Comparison of ENCODE assay signal across 20 cellular contexts in genomic region chr1:33120436-33121231, GRCh38. TPM values are rescaled to one million over a fixed set of nuclear protein-coding genes. Genes with fewer than 3 reads are reported as not detected.
A peak's percentile ranks its signal among the peaks of the same experiment; 100 is the strongest.
DNase-seq lines count a peak whose midpoint lies in the region; ATAC-seq, FAIRE-seq and TF ChIP-seq lines count a peak whose summit lies in the region.
"Had no signal": no experiment of that assay in that cellular context is flagged by ENCODE, and none has a peak within 500 bp of the region (broad histone marks: within the 10 kb centered on the region; RNA-seq: fewer than 3 reads in every experiment).

No MANE protein-coding gene starts in this region.

- H4K20me1 ChIP-seq in HepG2 (ENCODE audit: insufficient read depth, low read length): no peaks in the 10 kb centered on the region

- FAIRE-seq in HepG2 (lab: Jason Lieb, UNC) (no peak), urothelium cell line (lab: Jason Lieb, UNC) (peak; percentile 9)

- H3K4me3 Mint-ChIP-seq in endodermal cell: no peak overlapping the region
- H3K4me3 Mint-ChIP-seq: activated CD4-positive, alpha-beta T cell treated with anti-CD3 and anti-CD28 coated beads, Interleukin-2, amount 10 ng/mL, durations not matched to agents 24 days and 14 days; activated T-cell treated with anti-CD3 and anti-CD28 coated beads, Interleukin-2, amount 50 U/mL, for 4 hours; memory B cell; nephron progenitor cell; stimulated activated naive CD8-positive, alpha-beta T cell treated with anti-CD3 and anti-CD28 coated beads, Interleukin-15, amount 100 ng/mL, for 72 hours had no signal

- H3K4me2 ChIP-seq in HepG2 (ENCODE audit: low read depth, low read length): no peak overlapping the region

- TF ChIP-seq EP300 in HepG2 (IDR thresholded peaks at IDR 0.05; ENCODE audit: low read depth in 2 of 2, low read length in 2 of 2): no peak
- no peak for TF ChIP-seq EP300 in HepG2 (CRISPR knock-in tag; IDR thresholded peaks at IDR 0.05; ENCODE audit: borderline replicate concordance)

- TF ChIP-seq RAD21 in HepG2 (CRISPR knock-in tag; IDR thresholded peaks at IDR 0.05): no peak

- intact Hi-C loops in HepG2 (cut with micrococcal nuclease; ENCODE audit: unreplicated experiment): loop anchor here (10.0 kb wide), 1 partner anchor 134 kb away; the partner anchor contains the start of gene ZNF362
- intact Hi-C loops in right lobe of liver (cut with DNase I): no loop called here

- H3K79me2 ChIP-seq in HepG2 (ENCODE audit: insufficient read depth, low read length): no peaks in the 10 kb centered on the region

- TF ChIP-seq CTCF in HepG2 (CRISPR knock-in tag; IDR thresholded peaks at IDR 0.05): no peak
- no peak for TF ChIP-seq CTCF in right lobe of liver (IDR thresholded peaks at IDR 0.05)
- TF ChIP-seq CTCF in endodermal cell (conservative IDR thresholded peaks at IDR 0.05): no peak

- TF ChIP-seq POLR2A in HepG2 (IDR thresholded peaks at IDR 0.05; ENCODE audit: insufficient read depth in 1 of 2, low read depth in 2 of 2, low read length in 2 of 2): no peak
- TF ChIP-seq POLR2A in right lobe of liver (IDR thresholded peaks at IDR 0.05): no peak

- peaks cover 14% of the 10 kb centered on the region for H3K4me1 ChIP-seq in HepG2 (ENCODE audit: insufficient read depth, low read length)
- H3K4me1 ChIP-seq in right lobe of liver: no peaks in the 10 kb centered on the region
- no peaks in the 10 kb centered on the region for H3K4me1 ChIP-seq in endodermal cell (ENCODE audit: control insufficient read depth, insufficient read depth, low read length)
- H3K4me1 ChIP-seq: adrenal gland, vagina had no signal

- H3K9ac ChIP-seq in HepG2 (ENCODE audit: insufficient read depth, low read depth, low read length) (no peak overlapping the region), endodermal cell (ENCODE audit: extremely low read depth, low read length, poor library complexity, severe bottlenecking) (no peak overlapping the region)

- H3K36me3 ChIP-seq in HepG2 (replicated peaks in 1 of 2; ENCODE audit: control insufficient read depth in 1 of 2, insufficient read depth in 2 of 2, low read length in 2 of 2) (no peaks in the 10 kb centered on the region), right lobe of liver (no peaks in the 10 kb centered on the region), endodermal cell (ENCODE audit: control insufficient read depth, insufficient read depth, low read length) (no peaks in the 10 kb centered on the region)
- H3K36me3 ChIP-seq: adrenal gland, vagina had no signal

- CTCF ChIA-PET in HepG2 (lab: Yijun Ruan, JAX; ENCODE audit: low intra/inter-chr PET ratio, low total read pairs): no interaction called here

- no peak for DNase-seq in HepG2 (ENCODE audit: low spot score)
- DNase-seq in right lobe of liver: no peak
- DNase-seq in OCI-M1 (lab: John Stamatoyannopoulos, UW): peak; percentile 7
- peak; percentile 49 for DNase-seq in endodermal cell
- DNase-seq in urothelium cell line (ENCODE audit: low spot score): no peak
- no peak for DNase-seq in NK-92 treated with Interleukin-12 subunit alpha and Interleukin-12 subunit beta, amount 100 ng/mL, for 24 hours (lab: John Stamatoyannopoulos, UW)
- DNase-seq in SKM-1 treated with dmso at 0.1 percent for 144 hours (lab: John Stamatoyannopoulos, UW; ENCODE audit: unreplicated experiment): no peak
- DNase-seq: activated CD4-positive, alpha-beta T cell treated with anti-CD3 and anti-CD28 coated beads, Interleukin-2, amount 10 ng/mL, durations not matched to agents 24 days and 14 days; activated T-cell treated with anti-CD3 and anti-CD28 coated beads, Interleukin-2, amount 50 U/mL, for 4 hours; cerebellar nuclear complex; NCI-H2029 treated with DMSO at 0.1 percent for 48 hours; NCI-H524 treated with DMSO at 0.1 percent for 48 hours; nephron progenitor cell; SHP77; stimulated activated naive CD8-positive, alpha-beta T cell treated with anti-CD3 and anti-CD28 coated beads, Interleukin-15, amount 100 ng/mL, for 72 hours; T-helper 9 cell had no signal

- H3K4me1 Mint-ChIP-seq in endodermal cell: no peaks in the 10 kb centered on the region
- H3K4me1 Mint-ChIP-seq: memory B cell had no signal

- H2AFZ ChIP-seq in HepG2 (ENCODE audit: low read length): no peak overlapping the region

- no peak overlapping the region for H3K27ac Mint-ChIP-seq in endodermal cell
- H3K27ac Mint-ChIP-seq: activated CD4-positive, alpha-beta T cell treated with anti-CD3 and anti-CD28 coated beads, Interleukin-2, amount 10 ng/mL, durations not matched to agents 24 days and 14 days; memory B cell; nephron progenitor cell had no signal

- POLR2A ChIA-PET in HepG2 (lab: Yijun Ruan, JAX): no interaction called here

- H3K9me3 ChIP-seq in HepG2 (ENCODE audit: low read length) (no peaks in the 10 kb centered on the region), right lobe of liver (no peaks in the 10 kb centered on the region), endodermal cell (ENCODE audit: control insufficient read depth, low read length) (no peaks in the 10 kb centered on the region)
- H3K9me3 ChIP-seq: adrenal gland, vagina had no signal

- in situ Hi-C loops in HepG2 (cut with HindIII; ENCODE audit: extremely low pct_ligation_motif_present, low pct_unique_long_range_greater_than_20kb): no loop called here

- peaks cover 62% of the 10 kb centered on the region for H3K27me3 Mint-ChIP-seq in endodermal cell (ENCODE audit: insufficient read depth)
- H3K27me3 Mint-ChIP-seq: activated CD4-positive, alpha-beta T cell treated with anti-CD3 and anti-CD28 coated beads, Interleukin-2, amount 10 ng/mL, durations not matched to agents 24 days and 14 days; stimulated activated naive CD8-positive, alpha-beta T cell treated with anti-CD3 and anti-CD28 coated beads, Interleukin-15, amount 100 ng/mL, for 72 hours had no signal

- peaks cover 0 to 3% of the 10 kb centered on the region in 2 experiments; a peak in 1 of 5 replicates for H3K27me3 ChIP-seq in HepG2 (ENCODE audit: control insufficient read depth in 1 of 2, insufficient read depth in 2 of 2, low read length in 2 of 2)
- H3K27me3 ChIP-seq in right lobe of liver: no peaks in the 10 kb centered on the region
- H3K27me3 ChIP-seq in endodermal cell (ENCODE audit: control insufficient read depth, insufficient read depth, low read length, poor library complexity, severe bottlenecking): no peaks in the 10 kb centered on the region
- H3K27me3 ChIP-seq: adrenal gland, vagina had no signal

- no TSS peak for BruUV-seq in HepG2 (replicated peaks; lab: Mats Ljungman, UMichigan)

- no peak overlapping the region for H3K27ac ChIP-seq in HepG2 (ENCODE audit: extremely low read length, insufficient read depth, low read length)
- H3K27ac ChIP-seq in right lobe of liver: no peak overlapping the region
- H3K27ac ChIP-seq in endodermal cell (ENCODE audit: low read depth, low read length): no peak overlapping the region
- H3K27ac ChIP-seq: adrenal gland, vagina had no signal

- peaks cover 6% of the 10 kb centered on the region for H3K36me3 Mint-ChIP-seq in endodermal cell (ENCODE audit: low read depth)

- peaks cover 2% of the 10 kb centered on the region for H3K9me3 Mint-ChIP-seq in endodermal cell
- H3K9me3 Mint-ChIP-seq: activated T-cell treated with anti-CD3 and anti-CD28 coated beads, Interleukin-2, amount 50 U/mL, for 4 hours; memory B cell had no signal

- no peak overlapping the region for H3K4me3 ChIP-seq in HepG2 (replicated peaks in 1 of 3; ENCODE audit: insufficient read depth in 1 of 3, low read depth in 2 of 3, low read length in 3 of 3)
- H3K4me3 ChIP-seq in right lobe of liver: no peak overlapping the region
- no peak overlapping the region for H3K4me3 ChIP-seq in endodermal cell (ENCODE audit: low read length)
- H3K4me3 ChIP-seq: adrenal gland, vagina had no signal

- 27% methylated on average over 6 of the region's 8 CpGs for WGBS in HepG2 (ENCODE audit: low lambda C conversion rate)
- WGBS in right lobe of liver (ENCODE audit: insufficient coverage, low coverage, low lambda C conversion rate, missing lambda C conversion rate): 86% methylated on average over 4 of the region's 8 CpGs
- WGBS in endodermal cell (ENCODE audit: insufficient coverage in 1 of 2, insufficient read length in 1 of 2), 2 experiments: 91 to 96% methylated on average over 4 to 8 of the region's 8 CpGs

- ATAC-seq in HepG2: peak; percentile 14; the same call in 1 of the 3 replicates
- ATAC-seq in right lobe of liver: no peak
- ATAC-seq in activated CD4-positive, CD25-positive, alpha-beta regulatory T cell treated with anti-CD3 and anti-CD28 coated beads, Interleukin-2, amount 50 U/mL, for 24 hours: no peak
- ATAC-seq: activated T-cell treated with anti-CD3 and anti-CD28 coated beads, Interleukin-2, amount 50 U/mL, for 4 hours had no signal

TF ChIP-seq in HepG2, 621 proteins besides CTCF, POLR2A, EP300 and RAD21 (continues in another document):
- TF ChIP-seq ZNF12 (CRISPR knock-in tag; IDR thresholded peaks at IDR 0.05) (no peak), FLYWCH1 (CRISPR knock-in tag; IDR thresholded peaks at IDR 0.05) (no peak), NFIB (CRISPR knock-in tag; IDR thresholded peaks at IDR 0.05; ENCODE audit: borderline replicate concordance) (no peak)

RNA-seq across cellular contexts. Expression of gene AZIN2, which starts 39.7 kb away (rescaled TPM):
- total RNA-seq in HepG2 (2016; rRNA removed; fragmentation: Illumina TruSeq; extraction: Trizol): 1.5 and 1.7 TPM in 2 replicates
- 1.1 and 1.3 TPM in 2 replicates for total RNA-seq in HepG2 (2016; cell fraction: cytosol; rRNA removed; fragmentation: Illumina TruSeq; extraction: Trizol; ENCODE audit: low read depth)
- 1.1 and 2.1 TPM in 2 replicates for total RNA-seq in HepG2 (2016; cell fraction: insoluble cytoplasmic fraction; rRNA removed; fragmentation: Illumina TruSeq; extraction: Trizol)
- total RNA-seq in HepG2 (2016; cell fraction: membrane; rRNA removed; fragmentation: Illumina TruSeq; extraction: Trizol): 1.9 and 3.3 TPM in 2 replicates
- total RNA-seq in HepG2 (2016; cell fraction: nucleus; rRNA removed; fragmentation: Illumina TruSeq; extraction: Trizol): 3.3 and 3.6 TPM in 2 replicates
- polyA plus RNA-seq in HepG2 (2011; rRNA removed): 3.5 and 5.7 TPM in 2 replicates
- polyA plus RNA-seq in HepG2 (2011; cell fraction: cytosol; rRNA removed): 5.0 and 5.9 TPM in 2 replicates
- 11.6 and 12.5 TPM in 2 replicates for polyA plus RNA-seq in HepG2 (2011; cell fraction: nucleus; rRNA removed)
- polyA plus RNA-seq in HepG2 (2012): 2.4 TPM in 2 replicates
- polyA plus RNA-seq in HepG2 (2016; cell fraction: cytosol; fragmentation: Illumina TruSeq; extraction: Trizol; ENCODE audit: low read depth): 1.2 and 2.1 TPM in 2 replicates
- polyA plus RNA-seq in HepG2 (2016; cell fraction: insoluble cytoplasmic fraction; fragmentation: Illumina TruSeq; extraction: Trizol; ENCODE audit: low read depth): 1.7 and 1.8 TPM in 2 replicates
- 1.5 and 3.1 TPM in 2 replicates for polyA plus RNA-seq in HepG2 (2016; cell fraction: membrane; fragmentation: Illumina TruSeq; extraction: Trizol; ENCODE audit: low read depth)
- 3.6 and 5.6 TPM in 2 replicates for polyA plus RNA-seq in HepG2 (2016; cell fraction: nucleus; fragmentation: Illumina TruSeq; extraction: Trizol; ENCODE audit: insufficient read depth, low read depth)
- polyA minus RNA-seq in HepG2 (2011; rRNA and poly(A)+ RNA removed; ENCODE audit: low replicate concordance): 0.12 and 8.6 TPM in 2 replicates
- 2.1 and 3.6 TPM in 2 replicates for polyA minus RNA-seq in HepG2 (2011; cell fraction: cytosol; rRNA and poly(A)+ RNA removed)
- 8.3 and 8.8 TPM in 2 replicates for polyA minus RNA-seq in HepG2 (2011; cell fraction: nucleus; rRNA and poly(A)+ RNA removed)
- total RNA-seq in right lobe of liver: 1 to 10 TPM in 2 of 6 experiments, under 1 TPM in 4; 0.62 to 1.2 (median 0.85) TPM
- 1 to 10 TPM; 1.7 to 3.0 TPM for total RNA-seq in endodermal cell
- polyA plus RNA-seq in endodermal cell (2013, experiment 1 of 2): 3.2 TPM
- 4.7 TPM for polyA plus RNA-seq in endodermal cell (2013, experiment 2 of 2)

Comparison
In these comparisons a context has a peak if more than half of its experiments do, and no peak if none do; other contexts are left out.
1. DNase-seq: peak in OCI-M1 (single experiment) and endodermal cell (single experiment); none in HepG2 (single experiment), right lobe of liver (0 of 3), urothelium cell line (single experiment), NK-92 treated with Interleukin-12 subunit alpha and Interleukin-12 subunit beta, amount 100 ng/mL, for 24 hours (single experiment) and SKM-1 treated with dmso at 0.1 percent for 144 hours (single experiment).